In the genomic region with DNA sequence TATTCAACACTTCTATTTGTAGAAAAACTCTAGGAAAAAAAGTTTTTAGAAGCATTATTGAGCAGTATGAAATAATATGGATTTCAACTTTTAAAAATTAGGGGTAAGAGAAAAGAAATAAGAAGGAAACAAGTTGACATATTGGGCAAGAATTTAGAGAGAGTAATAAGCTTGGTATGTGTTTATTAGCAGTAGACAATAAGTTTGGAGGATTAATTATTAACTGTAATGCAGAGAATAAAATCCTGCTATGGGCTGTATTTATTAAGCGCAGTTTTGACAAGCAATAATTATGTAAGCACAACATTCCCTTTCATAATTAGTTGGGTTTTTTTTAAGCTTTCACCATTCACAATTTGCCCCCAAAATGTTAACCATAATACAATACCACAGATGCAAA, we compare ENCODE assay signal across 2 cellular contexts.
TF ChIP-seq lines count a peak whose summit lies in the region.

No MANE protein-coding gene starts in this region.

TF ChIP-seq in A549, 52 proteins besides CTCF, POLR2A, EP300 and RAD21 (continued from another document):
- TF ChIP-seq, protein P1, sequence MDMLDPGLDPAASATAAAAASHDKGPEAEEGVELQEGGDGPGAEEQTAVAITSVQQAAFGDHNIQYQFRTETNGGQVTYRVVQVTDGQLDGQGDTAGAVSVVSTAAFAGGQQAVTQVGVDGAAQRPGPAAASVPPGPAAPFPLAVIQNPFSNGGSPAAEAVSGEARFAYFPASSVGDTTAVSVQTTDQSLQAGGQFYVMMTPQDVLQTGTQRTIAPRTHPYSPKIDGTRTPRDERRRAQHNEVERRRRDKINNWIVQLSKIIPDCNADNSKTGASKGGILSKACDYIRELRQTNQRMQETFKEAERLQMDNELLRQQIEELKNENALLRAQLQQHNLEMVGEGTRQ (IDR thresholded peaks at IDR 0.05) = no peak
- TF ChIP-seq SMC3 (IDR thresholded peaks at IDR 0.05) (no peak), FOSL2 (IDR thresholded peaks at IDR 0.05) (no peak), FOSL2 (CRISPR knock-in tag; IDR thresholded peaks at IDR 0.05) (no peak), FOXS1 (CRISPR knock-in tag; IDR thresholded peaks at IDR 0.05) (no peak), HOXA7 (CRISPR knock-in tag; IDR thresholded peaks at IDR 0.05) (no peak)
- TF ChIP-seq, protein P2, sequence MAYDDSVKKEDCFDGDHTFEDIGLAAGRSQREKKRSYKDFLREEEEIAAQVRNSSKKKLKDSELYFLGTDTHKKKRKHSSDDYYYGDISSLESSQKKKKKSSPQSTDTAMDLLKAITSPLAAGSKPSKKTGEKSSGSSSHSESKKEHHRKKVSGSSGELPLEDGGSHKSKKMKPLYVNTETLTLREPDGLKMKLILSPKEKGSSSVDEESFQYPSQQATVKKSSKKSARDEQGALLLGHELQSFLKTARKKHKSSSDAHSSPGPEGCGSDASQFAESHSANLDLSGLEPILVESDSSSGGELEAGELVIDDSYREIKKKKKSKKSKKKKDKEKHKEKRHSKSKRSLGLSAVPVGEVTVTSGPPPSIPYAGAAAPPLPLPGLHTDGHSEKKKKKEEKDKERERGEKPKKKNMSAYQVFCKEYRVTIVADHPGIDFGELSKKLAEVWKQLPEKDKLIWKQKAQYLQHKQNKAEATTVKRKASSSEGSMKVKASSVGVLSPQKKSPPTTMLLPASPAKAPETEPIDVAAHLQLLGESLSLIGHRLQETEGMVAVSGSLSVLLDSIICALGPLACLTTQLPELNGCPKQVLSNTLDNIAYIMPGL (CRISPR knock-in tag; IDR thresholded peaks at IDR 0.05; ENCODE audit: borderline replicate concordance) = no peak
- TF ChIP-seq, protein P3, sequence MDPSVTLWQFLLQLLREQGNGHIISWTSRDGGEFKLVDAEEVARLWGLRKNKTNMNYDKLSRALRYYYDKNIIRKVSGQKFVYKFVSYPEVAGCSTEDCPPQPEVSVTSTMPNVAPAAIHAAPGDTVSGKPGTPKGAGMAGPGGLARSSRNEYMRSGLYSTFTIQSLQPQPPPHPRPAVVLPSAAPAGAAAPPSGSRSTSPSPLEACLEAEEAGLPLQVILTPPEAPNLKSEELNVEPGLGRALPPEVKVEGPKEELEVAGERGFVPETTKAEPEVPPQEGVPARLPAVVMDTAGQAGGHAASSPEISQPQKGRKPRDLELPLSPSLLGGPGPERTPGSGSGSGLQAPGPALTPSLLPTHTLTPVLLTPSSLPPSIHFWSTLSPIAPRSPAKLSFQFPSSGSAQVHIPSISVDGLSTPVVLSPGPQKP (IDR thresholded peaks at IDR 0.05; ENCODE audit: low read depth, low read length) = no peak

TF ChIP-seq in GM12878, 131 proteins besides CTCF, POLR2A, EP300 and RAD21 (continued from another document):
- TF ChIP-seq ZNF274 (IDR thresholded peaks at IDR 0.05; ENCODE audit: insufficient read depth, insufficient read length) = no peak
